In genomic region chr15:99076555-99077308, GRCh38 we compare ENCODE assay signal across 1 cellular context.
TF ChIP-seq lines count a peak whose summit lies in the region.

No MANE protein-coding gene starts in this region.

TF ChIP-seq in HEK293, 187 proteins besides CTCF, POLR2A, EP300 and RAD21 (continued from another document and continues in another):
- TF ChIP-seq, protein P1, sequence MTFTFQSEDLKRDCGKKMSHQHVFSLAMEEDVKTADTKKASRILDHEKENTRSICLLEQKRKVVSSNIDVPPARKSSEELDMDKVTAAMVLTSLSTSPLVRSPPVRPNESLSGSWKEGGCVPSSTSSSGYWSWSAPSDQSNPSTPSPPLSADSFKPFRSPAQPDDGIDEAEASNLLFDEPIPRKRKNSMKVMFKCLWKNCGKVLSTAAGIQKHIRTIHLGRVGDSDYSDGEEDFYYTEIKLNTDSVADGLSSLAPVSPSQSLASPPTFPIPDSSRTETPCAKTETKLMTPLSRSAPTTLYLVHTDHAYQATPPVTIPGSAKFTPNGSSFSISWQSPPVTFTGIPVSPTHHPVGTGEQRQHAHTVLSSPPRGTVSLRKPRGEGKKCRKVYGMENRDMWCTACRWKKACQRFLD (tag by site-specific recombination; IDR thresholded peaks at IDR 0.05) = no peak
- TF ChIP-seq ZIC2 (tag by site-specific recombination; IDR thresholded peaks at IDR 0.05) = no peak
- no peak for TF ChIP-seq ZNF777 (tag by site-specific recombination; IDR thresholded peaks at IDR 0.05; ENCODE audit: borderline replicate concordance)
- TF ChIP-seq ZNF585B (tag by site-specific recombination; IDR thresholded peaks at IDR 0.05) = no peak
- no peak for TF ChIP-seq ZNF596 (tag by site-specific recombination; IDR thresholded peaks at IDR 0.05)
- no peak for TF ChIP-seq ZFP69B (tag by site-specific recombination; IDR thresholded peaks at IDR 0.05)
- TF ChIP-seq, protein P2, sequence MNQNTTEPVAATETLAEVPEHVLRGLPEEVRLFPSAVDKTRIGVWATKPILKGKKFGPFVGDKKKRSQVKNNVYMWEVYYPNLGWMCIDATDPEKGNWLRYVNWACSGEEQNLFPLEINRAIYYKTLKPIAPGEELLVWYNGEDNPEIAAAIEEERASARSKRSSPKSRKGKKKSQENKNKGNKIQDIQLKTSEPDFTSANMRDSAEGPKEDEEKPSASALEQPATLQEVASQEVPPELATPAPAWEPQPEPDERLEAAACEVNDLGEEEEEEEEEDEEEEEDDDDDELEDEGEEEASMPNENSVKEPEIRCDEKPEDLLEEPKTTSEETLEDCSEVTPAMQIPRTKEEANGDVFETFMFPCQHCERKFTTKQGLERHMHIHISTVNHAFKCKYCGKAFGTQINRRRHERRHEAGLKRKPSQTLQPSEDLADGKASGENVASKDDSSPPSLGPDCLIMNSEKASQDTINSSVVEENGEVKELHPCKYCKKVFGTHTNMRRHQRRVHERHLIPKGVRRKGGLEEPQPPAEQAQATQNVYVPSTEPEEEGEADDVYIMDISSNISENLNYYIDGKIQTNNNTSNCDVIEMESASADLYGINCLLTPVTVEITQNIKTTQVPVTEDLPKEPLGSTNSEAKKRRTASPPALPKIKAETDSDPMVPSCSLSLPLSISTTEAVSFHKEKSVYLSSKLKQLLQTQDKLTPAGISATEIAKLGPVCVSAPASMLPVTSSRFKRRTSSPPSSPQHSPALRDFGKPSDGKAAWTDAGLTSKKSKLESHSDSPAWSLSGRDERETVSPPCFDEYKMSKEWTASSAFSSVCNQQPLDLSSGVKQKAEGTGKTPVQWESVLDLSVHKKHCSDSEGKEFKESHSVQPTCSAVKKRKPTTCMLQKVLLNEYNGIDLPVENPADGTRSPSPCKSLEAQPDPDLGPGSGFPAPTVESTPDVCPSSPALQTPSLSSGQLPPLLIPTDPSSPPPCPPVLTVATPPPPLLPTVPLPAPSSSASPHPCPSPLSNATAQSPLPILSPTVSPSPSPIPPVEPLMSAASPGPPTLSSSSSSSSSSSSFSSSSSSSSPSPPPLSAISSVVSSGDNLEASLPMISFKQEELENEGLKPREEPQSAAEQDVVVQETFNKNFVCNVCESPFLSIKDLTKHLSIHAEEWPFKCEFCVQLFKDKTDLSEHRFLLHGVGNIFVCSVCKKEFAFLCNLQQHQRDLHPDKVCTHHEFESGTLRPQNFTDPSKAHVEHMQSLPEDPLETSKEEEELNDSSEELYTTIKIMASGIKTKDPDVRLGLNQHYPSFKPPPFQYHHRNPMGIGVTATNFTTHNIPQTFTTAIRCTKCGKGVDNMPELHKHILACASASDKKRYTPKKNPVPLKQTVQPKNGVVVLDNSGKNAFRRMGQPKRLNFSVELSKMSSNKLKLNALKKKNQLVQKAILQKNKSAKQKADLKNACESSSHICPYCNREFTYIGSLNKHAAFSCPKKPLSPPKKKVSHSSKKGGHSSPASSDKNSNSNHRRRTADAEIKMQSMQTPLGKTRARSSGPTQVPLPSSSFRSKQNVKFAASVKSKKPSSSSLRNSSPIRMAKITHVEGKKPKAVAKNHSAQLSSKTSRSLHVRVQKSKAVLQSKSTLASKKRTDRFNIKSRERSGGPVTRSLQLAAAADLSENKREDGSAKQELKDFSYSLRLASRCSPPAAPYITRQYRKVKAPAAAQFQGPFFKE (tag by site-specific recombination; IDR thresholded peaks at IDR 0.05; ENCODE audit: borderline replicate concordance) = no peak
- TF ChIP-seq GLI2 (tag by site-specific recombination; IDR thresholded peaks at IDR 0.05; ENCODE audit: borderline replicate concordance, low read depth) = no peak
- TF ChIP-seq ZNF654 (tag by site-specific recombination; IDR thresholded peaks at IDR 0.05; ENCODE audit: low read depth) = peak; percentile 84
- no peak for TF ChIP-seq ZNF248 (tag by site-specific recombination; IDR thresholded peaks at IDR 0.05)
- TF ChIP-seq ZNF560 (tag by site-specific recombination; IDR thresholded peaks at IDR 0.05; ENCODE audit: borderline replicate concordance) = no peak
- no peak for TF ChIP-seq ZNF473 (tag by site-specific recombination; IDR thresholded peaks at IDR 0.05)
- no peak for TF ChIP-seq ZNF362 (tag by site-specific recombination; IDR thresholded peaks at IDR 0.05)
- TF ChIP-seq REPIN1 (tag by site-specific recombination; IDR thresholded peaks at IDR 0.05; ENCODE audit: low read depth) = no peak
- TF ChIP-seq, protein P3, sequence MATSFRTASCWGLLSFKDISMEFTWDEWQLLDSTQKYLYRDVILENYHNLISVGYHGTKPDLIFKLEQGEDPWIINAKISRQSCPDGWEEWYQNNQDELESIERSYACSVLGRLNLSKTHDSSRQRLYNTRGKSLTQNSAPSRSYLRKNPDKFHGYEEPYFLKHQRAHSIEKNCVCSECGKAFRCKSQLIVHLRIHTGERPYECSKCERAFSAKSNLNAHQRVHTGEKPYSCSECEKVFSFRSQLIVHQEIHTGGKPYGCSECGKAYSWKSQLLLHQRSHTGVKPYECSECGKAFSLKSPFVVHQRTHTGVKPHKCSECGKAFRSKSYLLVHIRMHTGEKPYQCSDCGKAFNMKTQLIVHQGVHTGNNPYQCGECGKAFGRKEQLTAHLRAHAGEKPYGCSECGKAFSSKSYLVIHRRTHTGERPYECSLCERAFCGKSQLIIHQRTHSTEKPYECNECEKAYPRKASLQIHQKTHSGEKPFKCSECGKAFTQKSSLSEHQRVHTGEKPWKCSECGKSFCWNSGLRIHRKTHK (tag by site-specific recombination; IDR thresholded peaks at IDR 0.05) = no peak
- TF ChIP-seq OSR2 (tag by site-specific recombination; IDR thresholded peaks at IDR 0.05) = no peak
- no peak for TF ChIP-seq ZXDB (tag by site-specific recombination; IDR thresholded peaks at IDR 0.05)
- no peak for TF ChIP-seq ZBTB7A (tag by site-specific recombination; IDR thresholded peaks at IDR 0.05; ENCODE audit: low read depth)
- TF ChIP-seq ZNF2 (tag by site-specific recombination; IDR thresholded peaks at IDR 0.05) = peak; percentile 87
- no peak for TF ChIP-seq ZNF239 (tag by site-specific recombination; IDR thresholded peaks at IDR 0.05)
- TF ChIP-seq ZNF37A (tag by site-specific recombination; IDR thresholded peaks at IDR 0.05) = no peak
- no peak for TF ChIP-seq WT1 (tag by site-specific recombination; IDR thresholded peaks at IDR 0.05)
- TF ChIP-seq ZNF548 (tag by site-specific recombination; IDR thresholded peaks at IDR 0.05) = no peak
- peak; percentile 54; the same call in 1 of the 2 replicates for TF ChIP-seq ZNF660 (tag by site-specific recombination; IDR thresholded peaks at IDR 0.05)
- TF ChIP-seq ZEB2 (tag by site-specific recombination; IDR thresholded peaks at IDR 0.05) = 0 out of 2 replicates have a peak, but pooled peaks have one; percentile 29
- TF ChIP-seq ZBTB17 (tag by site-specific recombination; IDR thresholded peaks at IDR 0.05) = peak; percentile 79
- no peak for TF ChIP-seq ZBTB21 (tag by site-specific recombination; IDR thresholded peaks at IDR 0.05)
- no peak for TF ChIP-seq ZNF623 (tag by site-specific recombination; IDR thresholded peaks at IDR 0.05)
- TF ChIP-seq ZNF280D (tag by site-specific recombination; IDR thresholded peaks at IDR 0.05) = no peak
- no peak for TF ChIP-seq BCL11A (tag by site-specific recombination; IDR thresholded peaks at IDR 0.05; ENCODE audit: low read depth)
- TF ChIP-seq ZSCAN30 (tag by site-specific recombination; IDR thresholded peaks at IDR 0.05) = 0 out of 2 replicates have a peak, but pooled peaks have one; percentile 18
- no peak for TF ChIP-seq ZNF426 (tag by site-specific recombination; IDR thresholded peaks at IDR 0.05)
- peak; percentile 75 for TF ChIP-seq ZNF10 (tag by site-specific recombination; IDR thresholded peaks at IDR 0.05)
- TF ChIP-seq GLIS1 (tag by site-specific recombination; IDR thresholded peaks at IDR 0.05) = peak; percentile 52
- TF ChIP-seq SCRT1 (tag by site-specific recombination; IDR thresholded peaks at IDR 0.05; ENCODE audit: borderline replicate concordance) = no peak
- no peak for TF ChIP-seq ZBTB20 (tag by site-specific recombination; IDR thresholded peaks at IDR 0.05)
- TF ChIP-seq, protein P4, sequence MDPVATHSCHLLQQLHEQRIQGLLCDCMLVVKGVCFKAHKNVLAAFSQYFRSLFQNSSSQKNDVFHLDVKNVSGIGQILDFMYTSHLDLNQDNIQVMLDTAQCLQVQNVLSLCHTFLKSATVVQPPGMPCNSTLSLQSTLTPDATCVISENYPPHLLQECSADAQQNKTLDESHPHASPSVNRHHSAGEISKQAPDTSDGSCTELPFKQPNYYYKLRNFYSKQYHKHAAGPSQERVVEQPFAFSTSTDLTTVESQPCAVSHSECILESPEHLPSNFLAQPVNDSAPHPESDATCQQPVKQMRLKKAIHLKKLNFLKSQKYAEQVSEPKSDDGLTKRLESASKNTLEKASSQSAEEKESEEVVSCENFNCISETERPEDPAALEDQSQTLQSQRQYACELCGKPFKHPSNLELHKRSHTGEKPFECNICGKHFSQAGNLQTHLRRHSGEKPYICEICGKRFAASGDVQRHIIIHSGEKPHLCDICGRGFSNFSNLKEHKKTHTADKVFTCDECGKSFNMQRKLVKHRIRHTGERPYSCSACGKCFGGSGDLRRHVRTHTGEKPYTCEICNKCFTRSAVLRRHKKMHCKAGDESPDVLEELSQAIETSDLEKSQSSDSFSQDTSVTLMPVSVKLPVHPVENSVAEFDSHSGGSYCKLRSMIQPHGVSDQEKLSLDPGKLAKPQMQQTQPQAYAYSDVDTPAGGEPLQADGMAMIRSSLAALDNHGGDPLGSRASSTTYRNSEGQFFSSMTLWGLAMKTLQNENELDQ (tag by site-specific recombination; IDR thresholded peaks at IDR 0.05; ENCODE audit: low read depth) = no peak
- no peak for TF ChIP-seq ZNF157 (tag by site-specific recombination; IDR thresholded peaks at IDR 0.05)
- no peak for TF ChIP-seq GFI1B (tag by site-specific recombination; IDR thresholded peaks at IDR 0.05)
- no peak for TF ChIP-seq PRDM4 (tag by site-specific recombination; IDR thresholded peaks at IDR 0.05)
- TF ChIP-seq ZNF211 (tag by site-specific recombination; IDR thresholded peaks at IDR 0.05; ENCODE audit: low read depth) = no peak
- no peak for TF ChIP-seq ZNF174 (tag by site-specific recombination; IDR thresholded peaks at IDR 0.05)
- no peak for TF ChIP-seq ZNF521 (tag by site-specific recombination; IDR thresholded peaks at IDR 0.05)
- peak; percentile 34; the same call in 1 of the 2 replicates for TF ChIP-seq ZNF335 (tag by site-specific recombination; conservative IDR thresholded peaks at IDR 0.05)
